Comparison of ENCODE assay signal across 27 cellular contexts in the genomic region with DNA sequence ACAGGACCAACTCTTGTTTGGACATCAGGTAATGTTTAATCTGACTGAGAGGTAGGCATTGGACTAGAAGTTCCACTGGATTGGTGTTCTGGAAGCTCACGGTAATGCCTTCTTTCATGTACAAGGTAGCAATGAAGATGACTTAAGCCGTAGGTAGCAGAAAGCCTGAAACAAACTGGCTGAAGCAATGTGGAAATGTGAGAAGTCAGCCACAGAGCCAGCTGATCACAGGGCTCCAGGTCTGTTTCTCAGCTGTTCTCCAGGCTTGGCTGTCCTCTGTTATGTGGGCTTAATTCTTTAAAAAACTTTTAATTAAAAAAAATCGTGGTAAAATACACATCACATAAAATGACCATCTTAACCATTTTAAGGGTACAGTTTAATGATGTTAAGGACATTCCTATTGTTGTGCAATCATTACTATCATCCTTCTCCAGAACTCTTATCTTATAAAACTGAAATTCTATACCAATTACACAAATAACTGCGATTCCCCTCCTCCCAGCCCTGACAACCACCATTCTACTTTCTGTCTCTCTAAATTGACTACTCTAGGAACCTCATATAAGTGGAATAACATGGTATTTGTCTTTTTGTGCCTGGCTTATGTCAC.
"Had no signal": no experiment of that assay in that cellular context is flagged by ENCODE, and none has a peak within 500 bp of the region (broad histone marks: within the 10 kb centered on the region; RNA-seq: fewer than 3 reads in every experiment).

No MANE protein-coding gene starts in this region.

- H3K27me3 ChIP-seq: gastroesophageal sphincter, transverse colon, uterus had no signal

- H3K27ac ChIP-seq: gastroesophageal sphincter, transverse colon, uterus had no signal

- H3K4me2 ChIP-seq: smooth muscle cell had no signal

- H3K9me3 ChIP-seq: gastroesophageal sphincter, mucosa of descending colon, transverse colon, uterus had no signal

- ATAC-seq: activated T-cell treated with anti-CD3 and anti-CD28 coated beads, Interleukin-2, amount 50 U/mL, for 72 hours; gastroesophageal sphincter; mucosa of descending colon; naive thymus-derived CD4-positive, alpha-beta T cell; sciatic nerve; stimulated activated naive B cell treated with anti-CD40 and anti-IgM and Interleukin-4, amounts not matched to agents 10 μg/mL and 1 μg/mL and 100 μg/mL, for 72 hours; T-helper 17 cell had no signal

- H3K36me3 ChIP-seq: gastroesophageal sphincter, transverse colon, uterus had no signal

- DNase-seq: activated B cell treated with CpG ODN at 0.5 μM for 24 hours; activated CD4-positive, alpha-beta T cell treated with anti-CD3 and anti-CD28 coated beads for 4 hours; activated CD4-positive, alpha-beta T cell treated with anti-CD3 and anti-CD28 coated beads, Interleukin-2, amount 50 U/mL, for 48 hours; activated effector memory CD4-positive, alpha-beta T cell treated with Interleukin-2 at 50 U/mL for 16 hours; activated naive CD4-positive, alpha-beta T cell treated with anti-CD3 and anti-CD28 coated beads for 36 hours; activated naive CD8-positive, alpha-beta T cell treated with anti-CD3 and anti-CD28 coated beads, Interleukin-2, amount 10 ng/mL, durations not matched to agents 7 days and 5 days; activated T-cell treated with anti-CD3 and anti-CD28 coated beads, Interleukin-2, amount 50 U/mL, for 72 hours; anterior cingulate cortex; dermis blood vessel endothelial cell; effector CD8-positive, alpha-beta T cell; erythroblast; head of caudate nucleus; hypothalamus; mucosa of descending colon; naive thymus-derived CD4-positive, alpha-beta T cell; occipital lobe; posterior cingulate gyrus; stimulated activated CD4-positive, alpha-beta T cell treated with anti-CD3 and anti-CD28 coated beads, Interleukin-15, amount 100 ng/mL, for 24 hours; stimulated activated CD4-positive, alpha-beta T cell treated with anti-CD3 and anti-CD28 coated beads, Interleukin-2, amount 100 ng/mL, for 48 hours; stimulated activated CD8-positive, alpha-beta memory T cell treated with anti-CD3 and anti-CD28 coated beads, Interleukin-4, amount 100 ng/mL, for 48 hours; stimulated activated naive B cell treated with anti-CD40 and anti-IgM and Interleukin-4, amounts not matched to agents 10 μg/mL and 1 μg/mL and 100 μg/mL, for 72 hours; T-helper 17 cell; transverse colon; uterus had no signal

- H3K4me3 ChIP-seq: gastroesophageal sphincter, mucosa of descending colon, smooth muscle cell, transverse colon, uterus had no signal

- H3K4me1 ChIP-seq: gastroesophageal sphincter, transverse colon, uterus had no signal
